ENCODE assay signal across 11 cellular contexts in the genomic region with DNA sequence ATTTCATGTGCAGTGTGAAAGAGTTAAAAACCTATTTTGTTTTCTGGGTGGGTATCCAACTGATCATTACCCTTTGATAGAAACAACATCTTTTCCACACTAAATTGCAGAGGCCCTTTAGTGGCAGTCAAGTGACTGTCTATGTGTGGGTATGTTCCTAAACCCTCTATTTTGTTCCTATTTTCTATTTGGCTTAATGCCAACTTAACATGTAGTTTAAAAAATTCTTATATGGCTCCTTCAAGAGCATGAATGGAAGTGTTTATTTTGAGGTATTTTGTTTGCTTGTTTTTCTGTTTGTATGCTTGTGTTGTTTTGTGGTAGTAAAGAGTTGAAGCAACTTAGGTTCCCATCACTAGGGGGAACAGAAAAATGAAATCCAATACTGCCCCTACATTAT. TPM values are rescaled to one million over a fixed set of nuclear protein-coding genes. Genes with fewer than 3 reads are reported as not detected.
"Had no signal": no experiment of that assay in that cellular context is flagged by ENCODE, and none has a peak within 500 bp of the region (broad histone marks: within the 10 kb centered on the region; RNA-seq: fewer than 3 reads in every experiment).

No MANE protein-coding gene starts in this region.

- H3K9ac ChIP-seq: GM23248 had no signal

- H3K4me1 Mint-ChIP-seq: GM23338, H9 had no signal

- H3K4me3 ChIP-seq: GM23248, GM23338, HAP-1 had no signal

- H3K4me2 ChIP-seq: GM23338 had no signal

- H3K9me3 ChIP-seq: HAP-1 had no signal

- ATAC-seq: GM23338, HCT116 had no signal

- DNase-seq: GM23248, GOT3, H7, H9, HCEC 1CT, HFFc6 had no signal

- H2AFZ ChIP-seq: GM23248, GM23338 had no signal

- H3K36me3 ChIP-seq: HAP-1 had no signal

- H3K27ac ChIP-seq: GM23248 had no signal

- FAIRE-seq: H1, H54 had no signal

- H3K4me1 ChIP-seq: HAP-1 had no signal

- H3K4me3 Mint-ChIP-seq: GM23338, H9, HFFc6 had no signal

RNA-seq across cellular contexts. Expression of gene TREM1, which starts 19.9 kb away (rescaled TPM):
- total RNA-seq: GM23248, GM23338, H1, H7, H9 had no signal
- polyA plus RNA-seq: GM23248, GM23338, H1 had no signal

RNA-seq across cellular contexts. Expression of gene TREML4, which starts 38.4 kb away (rescaled TPM):
- total RNA-seq: GM23248, GM23338, H1, H7, H9, HFFc6 had no signal
- polyA plus RNA-seq: GM23248, GM23338, H1 had no signal
